Comparison of ENCODE assay signal across 21 cellular contexts in genomic region chr16:10493276-10493675, GRCh38.
DNase-seq lines count a peak whose midpoint lies in the region; FAIRE-seq and TF ChIP-seq lines count a peak whose summit lies in the region.
"Had no signal": no experiment of that assay in that cellular context is flagged by ENCODE, and none has a peak within 500 bp of the region (broad histone marks: within the 10 kb centered on the region; RNA-seq: fewer than 3 reads in every experiment).

No MANE protein-coding gene starts in this region.

- DNase-seq in AG10803 (ENCODE audit: low read depth), result peak; percentile 2
- peak; percentile 17 for DNase-seq in RPMI7951 (ENCODE audit: low read depth)
- peak; percentile 24 for DNase-seq in fibroblast of mammary gland (ENCODE audit: low read depth)
- DNase-seq in SKM-1 treated with dmso at 0.1 percent for 144 hours (lab: John Stamatoyannopoulos, UW; ENCODE audit: unreplicated experiment), result no peak
- no peak for DNase-seq in DMS53 (lab: John Stamatoyannopoulos, UW)
- no peak for DNase-seq in frontal cortex (ENCODE audit: low spot score in 2 of 2)
- DNase-seq: AML-193; BE2C; CD4-positive, alpha-beta T cell; CD8-positive, alpha-beta memory T cell; DMS 273 treated with DMSO at 0.1 percent for 48 hours; DMS79 treated with DMSO at 0.1 percent for 48 hours; GF-D8; GOT3; H7; HCEC 1CT had no signal

- no peak for FAIRE-seq in frontal cortex (lab: Jason Lieb, UNC)
- FAIRE-seq: A204.1, D721Med, GM12891, GM18507 had no signal

- TF ChIP-seq CTCF in AG10803 (conservative IDR thresholded peaks at IDR 0.05; ENCODE audit: low read length), result no peak
- TF ChIP-seq CTCF in fibroblast of mammary gland (conservative IDR thresholded peaks at IDR 0.05; ENCODE audit: control insufficient read depth, insufficient read depth, low read depth, low read length), result no peak

- H3K4me3 ChIP-seq in AG10803 (ENCODE audit: low read length) (no peak overlapping the region), fibroblast of mammary gland (ENCODE audit: control insufficient read depth, low read depth, low read length) (no peak overlapping the region)
- H3K4me3 ChIP-seq: BLaER1 treated with 17β-estradiol and CSF1 and Interleukin-3, amounts not matched to agents 10 nM and 100 nM had no signal

Comparison
In these comparisons a context has a peak if more than half of its experiments do, and no peak if none do; other contexts are left out.
1. DNase-seq: peak in AG10803 (single experiment), RPMI7951 (single experiment) and fibroblast of mammary gland (single experiment); none in SKM-1 treated with dmso at 0.1 percent for 144 hours (single experiment), DMS53 (single experiment) and frontal cortex (0 of 2).